In the genomic region with DNA sequence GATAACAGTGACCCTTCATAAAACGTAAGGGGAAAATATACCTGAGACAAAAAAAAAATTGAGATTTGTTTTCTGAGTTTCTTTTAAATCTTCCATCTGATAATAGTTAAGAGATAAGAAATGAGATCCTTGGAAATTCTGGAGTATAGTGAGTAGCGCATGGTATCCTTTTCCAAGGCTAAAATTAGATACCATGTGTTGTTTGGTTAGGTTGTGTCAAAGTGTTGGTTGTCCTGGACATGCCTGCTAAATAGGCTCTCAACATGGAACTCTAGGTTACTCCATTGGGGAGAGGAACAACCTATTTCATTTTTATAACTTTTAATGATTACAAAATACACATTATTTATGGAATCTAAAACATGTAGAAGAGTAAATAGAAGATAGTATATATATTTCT, we compare ENCODE assay signal across 32 cellular contexts. TPM values are rescaled to one million over a fixed set of nuclear protein-coding genes. Genes with fewer than 3 reads are reported as not detected.
"Had no signal": no experiment of that assay in that cellular context is flagged by ENCODE, and none has a peak within 500 bp of the region (broad histone marks: within the 10 kb centered on the region; RNA-seq: fewer than 3 reads in every experiment).

No MANE protein-coding gene starts in this region.

- H3K36me3 ChIP-seq: pancreas had no signal

- H3K27me3 ChIP-seq: esophagus squamous epithelium, pancreas, right lobe of liver, thyroid gland had no signal

- H3K4me1 ChIP-seq: esophagus squamous epithelium, thyroid gland had no signal

- H3K9me3 ChIP-seq: esophagus squamous epithelium, mucosa of descending colon, pancreas, right lobe of liver, thyroid gland had no signal

- DNase-seq: effector memory CD8-positive, alpha-beta T cell; erythroblast; esophagus squamous epithelium; foreskin melanocyte; head of caudate nucleus; left ventricle myocardium superior; mucosa of descending colon; naive thymus-derived CD8-positive, alpha-beta T cell; nephron progenitor cell; occipital lobe; pancreas; right lobe of liver; stimulated activated CD4-positive, alpha-beta T cell treated with anti-CD3 and anti-CD28 coated beads, Interleukin-12 subunit alpha, Interleukin-12 subunit beta, amount 100 ng/mL, for 4 hours; stimulated activated CD4-positive, alpha-beta T cell treated with anti-CD3 and anti-CD28 coated beads, Interleukin-1b, Interleukin-23, amount 100 ng/mL, for 48 hours; stimulated activated CD4-positive, alpha-beta T cell treated with anti-CD3 and anti-CD28 coated beads, Interleukin-4, amount 100 ng/mL, for 1 hour; stimulated activated CD8-positive, alpha-beta memory T cell treated with anti-CD3 and anti-CD28 coated beads, Interleukin-4, amount 100 ng/mL, for 48 hours; stimulated activated naive CD4-positive, alpha-beta T cell; stimulated activated naive CD8-positive, alpha-beta T cell treated with anti-CD3 and anti-CD28 coated beads, Interleukin-15, amount 100 ng/mL, for 72 hours; thyroid gland; trophoblast cell had no signal

- ATAC-seq: effector memory CD8-positive, alpha-beta T cell; left ventricle myocardium superior; mucosa of descending colon; naive thymus-derived CD8-positive, alpha-beta T cell; pancreas; right lobe of liver; stimulated activated naive CD8-positive, alpha-beta T cell treated with anti-CD3 and anti-CD28 coated beads, Interleukin-15, amount 100 ng/mL, for 72 hours had no signal

- H3K9me3 Mint-ChIP-seq: effector memory CD8-positive, alpha-beta T cell; memory B cell; mesothelial cell of epicardium; naive thymus-derived CD8-positive, alpha-beta T cell; nephron progenitor cell; stimulated activated naive CD8-positive, alpha-beta T cell treated with anti-CD3 and anti-CD28 coated beads, Interleukin-15, amount 100 ng/mL, for 72 hours had no signal

- H3K27ac ChIP-seq: coronary artery, esophagus squamous epithelium, pancreas, thyroid gland had no signal

- H3K4me1 Mint-ChIP-seq: memory B cell; stimulated activated naive CD8-positive, alpha-beta T cell treated with anti-CD3 and anti-CD28 coated beads, Interleukin-15, amount 100 ng/mL, for 72 hours had no signal

- H3K4me3 Mint-ChIP-seq: effector memory CD8-positive, alpha-beta T cell; memory B cell; mesothelial cell of epicardium; naive thymus-derived CD8-positive, alpha-beta T cell; nephron progenitor cell; stimulated activated naive CD8-positive, alpha-beta T cell treated with anti-CD3 and anti-CD28 coated beads, Interleukin-15, amount 100 ng/mL, for 72 hours had no signal

- H3K4me3 ChIP-seq: coronary artery, esophagus squamous epithelium, lung, mucosa of descending colon, pancreas, right lobe of liver, smooth muscle cell, thyroid gland had no signal

- H3K36me3 Mint-ChIP-seq: memory B cell; naive thymus-derived CD8-positive, alpha-beta T cell had no signal

- H3K27ac Mint-ChIP-seq: effector memory CD8-positive, alpha-beta T cell; memory B cell; mesothelial cell of epicardium; naive thymus-derived CD8-positive, alpha-beta T cell; nephron progenitor cell had no signal

RNA-seq across cellular contexts. Expression of a gene that starts 57.7 kb away (rescaled TPM):
- total RNA-seq: dermis microvascular lymphatic vessel endothelial cell; glomerular endothelial cell; left ventricle myocardium superior; naive thymus-derived CD8-positive, alpha-beta T cell; occipital lobe; posterior vena cava; right lobe of liver; smooth muscle cell; subcutaneous adipose tissue; temporal lobe; ureter had no signal
- polyA plus RNA-seq: keratinocyte; naive thymus-derived CD8-positive, alpha-beta T cell; pancreas; smooth muscle cell had no signal
